Comparison of ENCODE assay signal across 11 cellular contexts in genomic region chr5:138504799-138505198, GRCh38. TPM values are rescaled to one million over a fixed set of nuclear protein-coding genes. Genes with fewer than 3 reads are reported as not detected.
DNase-seq lines count a peak whose midpoint lies in the region; ATAC-seq, FAIRE-seq and TF ChIP-seq lines count a peak whose summit lies in the region.
"Had no signal": no experiment of that assay in that cellular context is flagged by ENCODE, and none has a peak within 500 bp of the region (broad histone marks: within the 10 kb centered on the region; RNA-seq: fewer than 3 reads in every experiment).

No MANE protein-coding gene starts in this region.

- H3K4me3 ChIP-seq in pancreas = no peak overlapping the region
- H3K4me3 ChIP-seq in Caco-2 (ENCODE audit: low read depth, low read length) = no peak overlapping the region

- no peak overlapping the region for H3K4me3 Mint-ChIP-seq in Caco-2 (ENCODE audit: unreplicated experiment)
- H3K4me3 Mint-ChIP-seq: CD4-positive, alpha-beta memory T cell had no signal

- H3K9me3 Mint-ChIP-seq in Caco-2 (ENCODE audit: unreplicated experiment) = no peaks in the 10 kb centered on the region
- H3K9me3 Mint-ChIP-seq: CD4-positive, alpha-beta memory T cell had no signal

- H3K36me3 ChIP-seq in pancreas (peaks cover 0 to 21% (median 0%) of the 10 kb centered on the region in 3 donors), Caco-2 (ENCODE audit: control insufficient read depth, insufficient read depth, low read length) (no peaks in the 10 kb centered on the region; the same call in 1 of the 2 replicates)

- CTCF ChIA-PET in Caco-2 (lab: Charles Lee) = interaction anchor here (0.9 to 3.5 kb wide), 5 partner anchors 22 to 43 kb away, joined by 3 to 34 read pairs (median 6); partner anchors contain the start of gene EGR1

- H3K27me3 ChIP-seq in pancreas = no peaks in the 10 kb centered on the region
- H3K27me3 ChIP-seq in Caco-2 (replicated peaks; ENCODE audit: control insufficient read depth, insufficient read depth, low read length) = no peaks in the 10 kb centered on the region

- H3K9me3 ChIP-seq in pancreas (no peaks in the 10 kb centered on the region), Caco-2 (no peaks in the 10 kb centered on the region)

- peak; percentile 85 for ATAC-seq in esophagus mucosa
- ATAC-seq in pancreas = peak; percentile 44 to 75 (median 60)

- H3K27ac Mint-ChIP-seq in Caco-2 (ENCODE audit: unreplicated experiment) = no peak overlapping the region

- H3K4me1 Mint-ChIP-seq in Caco-2 (ENCODE audit: low read depth, unreplicated experiment) = peaks cover 12% of the 10 kb centered on the region

- DNase-seq in DMS79 (lab: John Stamatoyannopoulos, UW) = peak; percentile 74
- DNase-seq in NCI-H2196 treated with DMSO at 0.1 percent for 48 hours (lab: John Stamatoyannopoulos, UW; ENCODE audit: unreplicated experiment) = peak; percentile 39
- DNase-seq in pancreas = peak in 4 of 6 donors; percentile 44 to 67 (median 52)
- DNase-seq in HuH-7 (ENCODE audit: low spot score) = no peak
- DNase-seq in Caco-2 = no peak
- no peak for DNase-seq in HT-29 (ENCODE audit: low spot score)
- no peak for DNase-seq in SIG-M5 (lab: John Stamatoyannopoulos, UW)
- DNase-seq: CD4-positive, alpha-beta memory T cell; effector memory CD4-positive, alpha-beta T cell; SHP77 treated with DMSO at 0.1 percent for 48 hours had no signal

- WGBS in pancreas, 2 donors = 14 to 20% methylated on average over 4 of the region's 4 CpGs

- FAIRE-seq in pancreas (lab: Jason Lieb, UNC) = no peak

- no TSS peak for BruUV-seq in Caco-2 (replicated peaks; lab: Mats Ljungman, UMichigan)

- H3K27ac ChIP-seq in pancreas = no peak overlapping the region

- H3K36me3 Mint-ChIP-seq in Caco-2 (ENCODE audit: insufficient read depth, unreplicated experiment) = peaks cover 57% of the 10 kb centered on the region

- intact Hi-C loops in pancreas (cut with DNase I) = loop anchor here (5.0 to 10.0 kb wide), 3 partner anchors 50 to 57 kb away; no protein-coding TSS in a partner anchor
- intact Hi-C loops in Caco-2 (cut with micrococcal nuclease; ENCODE audit: unreplicated experiment) = no loop called here

- POLR2A ChIA-PET in Caco-2 (lab: Charles Lee) = no interaction called here

- no peaks in the 10 kb centered on the region for H3K27me3 Mint-ChIP-seq in Caco-2 (ENCODE audit: insufficient read depth, unreplicated experiment)
- H3K27me3 Mint-ChIP-seq: CD4-positive, alpha-beta memory T cell had no signal

- H3K4me1 ChIP-seq in pancreas (peaks cover 0 to 6% (median 0%) of the 10 kb centered on the region in 3 donors), Caco-2 (peaks cover 8% of the 10 kb centered on the region; the same call in 1 of the 2 replicates)

- no peak for TF ChIP-seq CTCF in pancreas (IDR thresholded peaks at IDR 0.05)
- TF ChIP-seq CTCF in Caco-2 (IDR thresholded peaks at IDR 0.05; ENCODE audit: insufficient read depth in 1 of 2, low read depth in 1 of 2, low read length in 1 of 2, severe bottlenecking in 1 of 2, unreplicated experiment in 1 of 2) = no peak

RNA-seq across cellular contexts. Expression of gene ETF1, which starts 38.2 kb away (rescaled TPM):
- 125 TPM for total RNA-seq in esophagus mucosa
- total RNA-seq in pancreas = 10 to 100 TPM; 29.9 to 54.0 (median 36.4) TPM
- 10 to 100 TPM; 14.7 to 30.5 TPM for polyA plus RNA-seq in pancreas
- total RNA-seq in Caco-2 (2022) = 179 and 184 TPM in 2 replicates
- 75.0 and 81.0 TPM in 2 replicates for total RNA-seq in HT-29 (2014; rRNA removed; shearing (Covaris generic))

RNA-seq across cellular contexts. Expression of gene EGR1, which starts 39.5 kb away (rescaled TPM):
- total RNA-seq in esophagus mucosa = 35.1 TPM
- total RNA-seq in pancreas = 10 to 100 TPM; 16.4 to 33.0 (median 26.9) TPM
- 100 to 1,000 TPM in 1 of 2 donors, 10 to 100 TPM in 1; 41.0 to 120 TPM for polyA plus RNA-seq in pancreas
- total RNA-seq in Caco-2 (2022) = 83.7 and 84.0 TPM in 2 replicates
- total RNA-seq in HT-29 (2014; rRNA removed; shearing (Covaris generic)) = 20.1 and 27.8 TPM in 2 replicates

Comparison
In these comparisons a context has a peak if more than half of its experiments do, and no peak if none do; other contexts are left out.
1. DNase-seq: peak in DMS79 (single experiment), NCI-H2196 treated with DMSO at 0.1 percent for 48 hours (single experiment) and pancreas (4 of 6); none in HuH-7 (single experiment), Caco-2 (0 of 2), HT-29 (single experiment) and SIG-M5 (single experiment).